ENCODE assay signal across 8 cellular contexts in the genomic region with DNA sequence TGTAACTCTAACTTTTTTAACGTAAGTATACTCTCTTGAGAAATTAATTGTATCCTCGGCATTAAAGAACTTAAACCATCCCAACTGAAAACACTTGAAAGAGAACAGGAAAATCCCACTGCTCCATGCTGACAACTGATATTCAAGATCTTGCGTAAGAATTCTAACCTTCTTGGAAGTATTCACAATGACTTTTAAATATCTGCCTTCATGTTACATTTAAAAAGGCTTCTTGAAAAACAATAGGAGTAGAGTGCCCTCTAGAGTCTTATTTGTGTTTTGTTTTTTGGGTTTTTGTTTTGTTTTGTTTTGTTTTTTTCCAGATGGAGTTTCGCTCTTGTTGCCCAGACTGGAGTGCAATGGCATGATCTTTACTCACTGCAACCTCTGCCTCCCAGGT.
DNase-seq lines count a peak whose midpoint lies in the region; ATAC-seq, FAIRE-seq and TF ChIP-seq lines count a peak whose summit lies in the region.

No MANE protein-coding gene starts in this region.

- no peak for FAIRE-seq in bronchial epithelial cell (lab: Jason Lieb, UNC)

- peak; percentile 37 for TF ChIP-seq CTCF in AG09319 (IDR thresholded peaks at IDR 0.05; ENCODE audit: low read depth, low read length)
- peak; percentile 32 for TF ChIP-seq CTCF in bronchial epithelial cell (IDR thresholded peaks at IDR 0.05; ENCODE audit: insufficient read depth, low read length, severe bottlenecking)

- DNase-seq in AG09319 (ENCODE audit: extremely low read depth, low read depth) (peak; percentile 67), NCI-H226 (peak; percentile 43), bronchial epithelial cell (ENCODE audit: low read depth) (peak; percentile 68), lung microvascular endothelial cell (ENCODE audit: low read depth in 2 of 2) (peak; percentile 48 to 52)
- no peak for DNase-seq in activated naive CD4-positive, alpha-beta T cell treated with anti-CD3 and anti-CD28 coated beads, Interleukin-2, amount 50 U/mL, for 16 hours

- H3K27me3 ChIP-seq in bronchial epithelial cell (ENCODE audit: control insufficient read depth, insufficient read depth, low read length): no peaks in the 10 kb centered on the region

- no peak overlapping the region for H3K4me3 ChIP-seq in bronchial epithelial cell (ENCODE audit: low read depth, low read length)

- ATAC-seq in GM21515 (IDR thresholded peaks at IDR 0.05; ENCODE audit: unreplicated experiment): peak; percentile 49
- ATAC-seq in HG03571 (IDR thresholded peaks at IDR 0.05; ENCODE audit: unreplicated experiment): no peak
- ATAC-seq in HG03469 (IDR thresholded peaks at IDR 0.05; ENCODE audit: unreplicated experiment): no peak

- H3K36me3 ChIP-seq in bronchial epithelial cell (ENCODE audit: control insufficient read depth, insufficient read depth, low read length): no peaks in the 10 kb centered on the region
